In the genomic region with DNA sequence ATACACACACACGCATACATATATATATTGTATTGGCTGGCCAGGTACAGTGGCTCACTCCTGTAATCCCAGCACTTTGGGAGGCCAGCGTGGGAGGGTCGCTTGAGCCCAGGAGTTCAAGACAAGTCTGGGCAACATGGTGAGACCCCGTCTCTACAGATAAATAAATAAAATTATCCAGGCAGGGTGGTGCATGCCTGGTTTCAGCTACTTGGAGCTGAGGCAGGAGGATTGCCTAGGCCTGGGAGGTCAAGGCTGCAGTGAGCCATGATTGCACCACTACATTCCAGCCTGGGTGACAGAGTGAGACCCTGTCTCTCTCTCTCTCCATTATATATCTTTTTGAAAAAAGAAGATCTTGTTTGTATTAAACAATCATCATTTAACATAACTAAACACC, we compare ENCODE assay signal across 19 cellular contexts. TPM values are rescaled to one million over a fixed set of nuclear protein-coding genes. Genes with fewer than 3 reads are reported as not detected.
DNase-seq lines count a peak whose midpoint lies in the region; ATAC-seq and TF ChIP-seq lines count a peak whose summit lies in the region.
"Had no signal": no experiment of that assay in that cellular context is flagged by ENCODE, and none has a peak within 500 bp of the region (broad histone marks: within the 10 kb centered on the region; RNA-seq: fewer than 3 reads in every experiment).

No MANE protein-coding gene starts in this region.

- no peaks in the 10 kb centered on the region for H3K9me3 ChIP-seq in BLaER1 treated with 17β-estradiol and CSF1 and Interleukin-3, amounts not matched to agents 10 nM and 100 nM (replicated peaks in 1 of 11)

- no peak overlapping the region for H3K4me3 Mint-ChIP-seq in activated CD8-positive, alpha-beta T cell treated with anti-CD3 and anti-CD28 coated beads for 36 hours
- H3K4me3 Mint-ChIP-seq in activated CD8-positive, alpha-beta T cell treated with anti-CD3 and anti-CD28 coated beads, Interleukin-2, amount 10 ng/mL, durations not matched to agents 7 days and 5 days, result no peak overlapping the region
- peak overlapping the region in 1 of 3 donors; percentile 86 for H3K4me3 Mint-ChIP-seq in T-cell
- peak overlapping the region; percentile 85 for H3K4me3 Mint-ChIP-seq in stimulated activated effector memory CD8-positive, alpha-beta T cell treated with anti-CD3 and anti-CD28 coated beads, Interleukin-12 subunit alpha, Interleukin-12 subunit beta, amount 100 ng/mL, for 72 hours

- DNase-seq in activated CD8-positive, alpha-beta T cell treated with anti-CD3 and anti-CD28 coated beads for 36 hours, result no peak
- no peak for DNase-seq in activated CD8-positive, alpha-beta T cell treated with anti-CD3 and anti-CD28 coated beads, Interleukin-2, amount 10 ng/mL, durations not matched to agents 7 days and 5 days
- no peak for DNase-seq in T-cell
- no peak for DNase-seq in stimulated activated effector memory CD8-positive, alpha-beta T cell treated with anti-CD3 and anti-CD28 coated beads, Interleukin-12 subunit alpha, Interleukin-12 subunit beta, amount 100 ng/mL, for 72 hours (ENCODE audit: low spot score in 2 of 2)
- DNase-seq in cerebellar cortex (ENCODE audit: low spot score), result no peak
- DNase-seq: 8988T; CD8-positive, alpha-beta memory T cell; DMS53; NCI-H1417; NCI-H187 treated with DMSO at 0.1 percent for 48 hours; NCI-H2227 treated with DMSO at 0.1 percent for 48 hours; NCI-H524; NCI-H82; PC-3 had no signal

- H3K4me3 ChIP-seq in BLaER1 treated with 17β-estradiol and CSF1 and Interleukin-3, amounts not matched to agents 10 nM and 100 nM, result no peak overlapping the region

- POLR2A ChIA-PET in activated CD8-positive, alpha-beta T cell treated with anti-CD3 and anti-CD28 coated beads for 36 hours (lab: Charles Lee), result interaction anchor here (1.1 to 8.4 kb wide), 5 partner anchors 10 to 57 kb away, joined by 3 to 88 read pairs (median 4); a partner anchor contains a TSS
- POLR2A ChIA-PET in activated CD8-positive, alpha-beta T cell treated with anti-CD3 and anti-CD28 coated beads, Interleukin-2, amount 10 ng/mL, durations not matched to agents 7 days and 5 days (lab: Charles Lee), result interaction anchor here (1.1 to 6.2 kb wide), 3 partner anchors 10 to 14 kb away, joined by 3 to 47 read pairs (median 4); a partner anchor contains a TSS
- POLR2A ChIA-PET in T-cell (lab: Charles Lee), result no interaction called here

- no peak for ATAC-seq in activated CD8-positive, alpha-beta T cell treated with anti-CD3 and anti-CD28 coated beads for 36 hours
- ATAC-seq in activated CD8-positive, alpha-beta T cell treated with anti-CD3 and anti-CD28 coated beads, Interleukin-2, amount 10 ng/mL, durations not matched to agents 7 days and 5 days, result no peak
- ATAC-seq in T-cell (replicated peaks in 1 of 4), result no peak
- no peak for ATAC-seq in stimulated activated effector memory CD8-positive, alpha-beta T cell treated with anti-CD3 and anti-CD28 coated beads, Interleukin-12 subunit alpha, Interleukin-12 subunit beta, amount 100 ng/mL, for 72 hours
- ATAC-seq in HG02623 (IDR thresholded peaks at IDR 0.05; ENCODE audit: unreplicated experiment), result no peak
- no peak for ATAC-seq in GM21367 (IDR thresholded peaks at IDR 0.05; ENCODE audit: unreplicated experiment)
- ATAC-seq: PC-3 had no signal

- H4K20me1 ChIP-seq in BLaER1 treated with 17β-estradiol and CSF1 and Interleukin-3, amounts not matched to agents 10 nM and 100 nM, result no peaks in the 10 kb centered on the region

- H3K36me3 ChIP-seq in BLaER1 treated with 17β-estradiol and CSF1 and Interleukin-3, amounts not matched to agents 10 nM and 100 nM, result no peaks in the 10 kb centered on the region

- peak overlapping the region; percentile 74 to 99 (median 91) for H3K4me2 ChIP-seq in BLaER1 treated with 17β-estradiol and CSF1 and Interleukin-3, amounts not matched to agents 10 nM and 100 nM

- peaks cover 90 to 94% (median 93%) of the 10 kb centered on the region in 10 experiments for H3K4me1 ChIP-seq in BLaER1 treated with 17β-estradiol and CSF1 and Interleukin-3, amounts not matched to agents 10 nM and 100 nM

- H3K36me3 Mint-ChIP-seq in activated CD8-positive, alpha-beta T cell treated with anti-CD3 and anti-CD28 coated beads for 36 hours (ENCODE audit: low read depth), result peaks cover 5% of the 10 kb centered on the region
- peaks cover 9% of the 10 kb centered on the region for H3K36me3 Mint-ChIP-seq in activated CD8-positive, alpha-beta T cell treated with anti-CD3 and anti-CD28 coated beads, Interleukin-2, amount 10 ng/mL, durations not matched to agents 7 days and 5 days (ENCODE audit: low read depth)
- no peaks in the 10 kb centered on the region for H3K36me3 Mint-ChIP-seq in T-cell
- peaks cover 25% of the 10 kb centered on the region for H3K36me3 Mint-ChIP-seq in stimulated activated effector memory CD8-positive, alpha-beta T cell treated with anti-CD3 and anti-CD28 coated beads, Interleukin-12 subunit alpha, Interleukin-12 subunit beta, amount 100 ng/mL, for 72 hours

- CTCF ChIA-PET in activated CD8-positive, alpha-beta T cell treated with anti-CD3 and anti-CD28 coated beads for 36 hours (lab: Charles Lee), result interaction anchor here (1.4 kb wide), 1 partner anchor 79 kb away, joined by 5 read pairs; no protein-coding TSS in a partner anchor
- CTCF ChIA-PET in activated CD8-positive, alpha-beta T cell treated with anti-CD3 and anti-CD28 coated beads, Interleukin-2, amount 10 ng/mL, durations not matched to agents 7 days and 5 days (lab: Charles Lee), result interaction anchor here (2.5 to 15.0 kb wide), 3 partner anchors 12 to 79 kb away, joined by 9 to 199 read pairs (median 185); a partner anchor contains a TSS
- CTCF ChIA-PET in T-cell (lab: Charles Lee), result interaction anchor here in 1 of 2 donors (1.2 to 2.1 kb wide), 2 partner anchors 8 to 79 kb away, joined by 4 to 10 read pairs; no protein-coding TSS in a partner anchor

- H3K9ac ChIP-seq in BLaER1 treated with 17β-estradiol and CSF1 and Interleukin-3, amounts not matched to agents 10 nM and 100 nM, result peak overlapping the region in 9 of 11 experiments; percentile 12 to 92 (median 80); a peak in 14 of 22 replicates

- intact Hi-C loops in activated CD8-positive, alpha-beta T cell treated with anti-CD3 and anti-CD28 coated beads for 36 hours (cut with micrococcal nuclease), result no loop called here

- H3K27ac Mint-ChIP-seq in activated CD8-positive, alpha-beta T cell treated with anti-CD3 and anti-CD28 coated beads for 36 hours, result peak overlapping the region; percentile 49
- H3K27ac Mint-ChIP-seq in activated CD8-positive, alpha-beta T cell treated with anti-CD3 and anti-CD28 coated beads, Interleukin-2, amount 10 ng/mL, durations not matched to agents 7 days and 5 days, result no peak overlapping the region
- peak overlapping the region; percentile 55 to 98 for H3K27ac Mint-ChIP-seq in T-cell
- H3K27ac Mint-ChIP-seq in stimulated activated effector memory CD8-positive, alpha-beta T cell treated with anti-CD3 and anti-CD28 coated beads, Interleukin-12 subunit alpha, Interleukin-12 subunit beta, amount 100 ng/mL, for 72 hours, result peak overlapping the region; percentile 94

- no peaks in the 10 kb centered on the region for H3K27me3 Mint-ChIP-seq in activated CD8-positive, alpha-beta T cell treated with anti-CD3 and anti-CD28 coated beads for 36 hours
- no peaks in the 10 kb centered on the region for H3K27me3 Mint-ChIP-seq in activated CD8-positive, alpha-beta T cell treated with anti-CD3 and anti-CD28 coated beads, Interleukin-2, amount 10 ng/mL, durations not matched to agents 7 days and 5 days (ENCODE audit: low read depth)
- H3K27me3 Mint-ChIP-seq in T-cell, result no peaks in the 10 kb centered on the region
- H3K27me3 Mint-ChIP-seq: B cell; CD8-positive, alpha-beta memory T cell had no signal

- H3K27me3 ChIP-seq in BLaER1 treated with 17β-estradiol and CSF1 and Interleukin-3, amounts not matched to agents 10 nM and 100 nM, result no peaks in the 10 kb centered on the region

- no peaks in the 10 kb centered on the region for H3K9me3 Mint-ChIP-seq in activated CD8-positive, alpha-beta T cell treated with anti-CD3 and anti-CD28 coated beads for 36 hours
- no peaks in the 10 kb centered on the region for H3K9me3 Mint-ChIP-seq in activated CD8-positive, alpha-beta T cell treated with anti-CD3 and anti-CD28 coated beads, Interleukin-2, amount 10 ng/mL, durations not matched to agents 7 days and 5 days (ENCODE audit: insufficient read depth)
- no peaks in the 10 kb centered on the region for H3K9me3 Mint-ChIP-seq in T-cell
- H3K9me3 Mint-ChIP-seq in stimulated activated effector memory CD8-positive, alpha-beta T cell treated with anti-CD3 and anti-CD28 coated beads, Interleukin-12 subunit alpha, Interleukin-12 subunit beta, amount 100 ng/mL, for 72 hours, result no peaks in the 10 kb centered on the region
- H3K9me3 Mint-ChIP-seq: CD8-positive, alpha-beta memory T cell had no signal

- TF ChIP-seq CTCF in activated CD8-positive, alpha-beta T cell treated with anti-CD3 and anti-CD28 coated beads for 36 hours (IDR thresholded peaks at IDR 0.05), result no peak

- peak overlapping the region in 10 of 11 experiments; percentile 32 to 98 (median 94); a peak in 20 of 22 replicates for H3K27ac ChIP-seq in BLaER1 treated with 17β-estradiol and CSF1 and Interleukin-3, amounts not matched to agents 10 nM and 100 nM

- H3K4me1 Mint-ChIP-seq in activated CD8-positive, alpha-beta T cell treated with anti-CD3 and anti-CD28 coated beads for 36 hours (ENCODE audit: low read depth), result peaks cover 80% of the 10 kb centered on the region
- peaks cover 86% of the 10 kb centered on the region for H3K4me1 Mint-ChIP-seq in activated CD8-positive, alpha-beta T cell treated with anti-CD3 and anti-CD28 coated beads, Interleukin-2, amount 10 ng/mL, durations not matched to agents 7 days and 5 days (ENCODE audit: low read depth)
- peaks cover 84 to 89% (median 88%) of the 10 kb centered on the region in 3 donors for H3K4me1 Mint-ChIP-seq in T-cell
- peaks cover 85% of the 10 kb centered on the region for H3K4me1 Mint-ChIP-seq in stimulated activated effector memory CD8-positive, alpha-beta T cell treated with anti-CD3 and anti-CD28 coated beads, Interleukin-12 subunit alpha, Interleukin-12 subunit beta, amount 100 ng/mL, for 72 hours

RNA-seq across cellular contexts. Expression of a gene that starts 4.6 kb away (rescaled TPM):
- total RNA-seq in activated CD8-positive, alpha-beta T cell treated with anti-CD3 and anti-CD28 coated beads for 36 hours, result 10 to 100 TPM; 64.0 to 64.1 TPM
- 10 to 100 TPM; 91.5 TPM for total RNA-seq in activated CD8-positive, alpha-beta T cell treated with anti-CD3 and anti-CD28 coated beads, Interleukin-2, amount 10 ng/mL, durations not matched to agents 7 days and 5 days
- total RNA-seq in T-cell, result 10 to 100 TPM; 55.6 to 92.3 (median 77.8) TPM
- total RNA-seq: H1 had no signal

RNA-seq across cellular contexts. Expression of a gene that starts 13.8 kb away (rescaled TPM):
- total RNA-seq in activated CD8-positive, alpha-beta T cell treated with anti-CD3 and anti-CD28 coated beads for 36 hours, result 10 to 100 TPM; 47.3 to 47.8 TPM
- 10 to 100 TPM; 52.8 to 54.6 TPM for total RNA-seq in activated CD8-positive, alpha-beta T cell treated with anti-CD3 and anti-CD28 coated beads, Interleukin-2, amount 10 ng/mL, durations not matched to agents 7 days and 5 days
- total RNA-seq in T-cell, result 10 to 100 TPM; 15.4 to 24.2 (median 16.0) TPM

Comparison
In these comparisons a context has a peak if more than half of its experiments do, and no peak if none do; other contexts are left out.
1. POLR2A ChIA-PET loops: an anchor here in activated CD8-positive, alpha-beta T cell treated with anti-CD3 and anti-CD28 coated beads for 36 hours (1.1 to 8.4 kb wide) and activated CD8-positive, alpha-beta T cell treated with anti-CD3 and anti-CD28 coated beads, Interleukin-2, amount 10 ng/mL, durations not matched to agents 7 days and 5 days (1.1 to 6.2 kb wide); none called in T-cell.